Comparison of ENCODE assay signal across 17 cellular contexts in the genomic region with DNA sequence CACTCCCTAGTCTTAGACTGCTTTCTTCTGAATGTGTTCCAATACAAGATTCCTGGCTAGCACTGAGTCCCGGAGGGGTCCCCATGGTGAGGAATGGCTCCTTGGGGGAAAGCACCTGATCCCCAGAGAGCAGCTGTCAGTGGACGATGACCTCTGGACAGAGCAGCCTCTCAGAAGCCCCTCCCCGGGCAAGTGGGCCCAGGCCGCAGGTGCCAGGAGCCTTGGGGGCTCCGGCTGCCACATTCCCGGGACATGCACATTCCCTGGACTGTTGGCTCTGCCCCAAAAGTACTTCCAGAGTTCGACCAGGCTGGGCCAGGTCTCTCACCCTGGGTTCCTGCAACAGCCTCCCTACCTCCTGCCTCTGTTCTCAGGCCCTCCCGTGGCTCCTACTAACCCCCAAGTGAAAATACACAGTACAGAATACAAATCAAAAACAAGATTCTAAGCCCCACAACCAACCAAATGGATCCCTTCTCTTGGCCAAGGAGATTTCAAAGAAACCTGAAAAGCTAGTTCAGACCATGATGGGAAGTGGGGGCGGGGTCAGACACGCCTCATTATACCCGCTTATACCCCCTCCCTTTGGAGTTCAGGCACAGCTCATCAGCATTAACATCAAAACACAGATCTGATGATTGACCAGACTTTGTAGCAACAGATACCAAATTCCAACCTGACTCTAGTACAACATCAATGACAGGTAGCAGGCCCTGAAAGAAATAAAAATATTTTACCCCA.
"Had no signal": no experiment of that assay in that cellular context is flagged by ENCODE, and none has a peak within 500 bp of the region (broad histone marks: within the 10 kb centered on the region; RNA-seq: fewer than 3 reads in every experiment).

No MANE protein-coding gene starts in this region.

- H3K4me2 ChIP-seq: hepatocyte had no signal

- ATAC-seq: activated naive CD4-positive, alpha-beta T cell treated with anti-CD3 and anti-CD28 coated beads, Interleukin-2, amount 50 U/mL, for 72 hours; T-cell had no signal

- DNase-seq: activated B cell treated with CpG ODN at 0.5 μM for 24 hours; activated CD4-positive, alpha-beta T cell treated with anti-CD3 and anti-CD28 coated beads for 48 hours; activated CD8-positive, alpha-beta memory T cell treated with anti-CD3 and anti-CD28 coated beads, Interleukin-2, amount 50 U/mL, for 4 hours; activated effector memory CD4-positive, alpha-beta T cell treated with anti-CD3 and anti-CD28 coated beads, Interleukin-2, amount 50 U/mL, for 16 hours; activated T-cell treated with anti-CD3 and anti-CD28 coated beads, Interleukin-2, amount 50 U/mL, for 48 hours; adrenal gland; effector CD4-positive, alpha-beta T cell; midbrain; occipital lobe; retina; stimulated activated CD4-positive, alpha-beta T cell treated with anti-CD3 and anti-CD28 coated beads, Interleukin-2, amount 100 ng/mL, for 24 hours; T-cell; T-helper 9 cell; transverse colon had no signal

- H3K27me3 ChIP-seq: adrenal gland, hepatocyte, transverse colon had no signal

- H3K4me3 ChIP-seq: adrenal gland, hepatocyte, lung, transverse colon had no signal

- H2AFZ ChIP-seq: hepatocyte had no signal

- H3K4me1 ChIP-seq: transverse colon had no signal

- H3K9me3 ChIP-seq: adrenal gland, transverse colon had no signal

- H3K27ac ChIP-seq: adrenal gland, hepatocyte, transverse colon had no signal
